In the genomic region with DNA sequence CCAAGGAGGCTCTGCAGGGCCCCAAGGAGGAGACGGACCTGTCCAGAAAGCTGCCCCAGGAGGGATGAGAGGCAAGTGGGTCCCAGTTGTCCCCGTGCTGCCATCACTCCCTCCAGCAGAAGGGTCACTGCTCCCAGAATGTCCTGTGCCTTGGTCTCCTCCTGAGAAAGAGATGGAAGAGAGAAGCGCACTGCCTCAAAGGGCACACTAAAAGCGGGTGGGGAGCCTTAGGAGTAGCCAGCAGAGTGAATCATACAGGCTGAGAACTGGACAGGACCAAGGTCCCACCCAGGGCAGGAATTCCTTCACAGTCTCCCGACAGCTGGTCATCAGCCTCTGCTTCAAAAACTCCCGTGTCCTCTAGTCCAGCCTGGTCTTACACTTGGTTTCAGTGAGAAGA, we compare ENCODE assay signal across 25 cellular contexts. TPM values are rescaled to one million over a fixed set of nuclear protein-coding genes. Genes with fewer than 3 reads are reported as not detected.
DNase-seq lines count a peak whose midpoint lies in the region; ATAC-seq and TF ChIP-seq lines count a peak whose summit lies in the region.
"Had no signal": no experiment of that assay in that cellular context is flagged by ENCODE, and none has a peak within 500 bp of the region (broad histone marks: within the 10 kb centered on the region; RNA-seq: fewer than 3 reads in every experiment).

No MANE protein-coding gene starts in this region.

- H3K4me3 ChIP-seq in AG10803 (ENCODE audit: low read length) (no peak overlapping the region), fibroblast of lung (replicated peaks in 1 of 4; ENCODE audit: control extremely low read depth in 1 of 4, insufficient read depth in 1 of 4, low read depth in 3 of 4, low read length in 4 of 4) (no peak overlapping the region)
- H3K4me3 ChIP-seq: ascending aorta, SJSA1, smooth muscle cell had no signal

- no peaks in the 10 kb centered on the region for H3K79me2 ChIP-seq in fibroblast of lung (ENCODE audit: control insufficient read depth, insufficient read depth, low read length)

- no peaks in the 10 kb centered on the region for H3K9me3 Mint-ChIP-seq in stimulated activated naive B cell treated with anti-CD40 and anti-IgM and Interleukin-4, amounts not matched to agents 10 μg/mL and 1 μg/mL and 100 μg/mL, for 72 hours
- H3K9me3 Mint-ChIP-seq: activated CD4-positive, alpha-beta memory T cell treated with anti-CD3 and anti-CD28 coated beads for 36 hours; natural killer cell treated with Interleukin-12 subunit alpha and Interleukin-12 subunit beta and Interleukin-15 and Interleukin-18, amount 100 ng/mL, for 72 hours had no signal

- H4K20me1 ChIP-seq in fibroblast of lung (ENCODE audit: control insufficient read depth, extremely low read depth, insufficient read depth, low read length): no peaks in the 10 kb centered on the region

- H3K9ac ChIP-seq in fibroblast of lung (ENCODE audit: insufficient read depth, low read length): no peak overlapping the region

- peak; percentile 60 for DNase-seq in AG10803 (ENCODE audit: low read depth)
- peak; percentile 36 for DNase-seq in LoVo (ENCODE audit: low spot score)
- peak; percentile 46 to 47 for DNase-seq in fibroblast of lung (ENCODE audit: low read depth in 2 of 2)
- DNase-seq in myocyte (ENCODE audit: low read depth): peak; percentile 88
- DNase-seq in T-helper 9 cell: no peak
- DNase-seq in stimulated activated naive B cell treated with anti-CD40 and anti-IgM and Interleukin-4, amounts not matched to agents 10 μg/mL and 1 μg/mL and 100 μg/mL, for 72 hours: no peak
- no peak for DNase-seq in NCI-H510A (lab: John Stamatoyannopoulos, UW)
- DNase-seq: activated CD4-positive, alpha-beta memory T cell treated with anti-CD3 and anti-CD28 coated beads for 36 hours; activated naive CD4-positive, alpha-beta T cell treated with Interleukin-2 at 50 U/mL for 16 hours; CD4-positive, alpha-beta memory T cell; hypothalamus; KBM-7; mesendoderm; NCI-H2081 treated with DMSO at 0.1 percent for 48 hours; NCI-H526; OCI-M1; substantia nigra; T-helper 17 cell had no signal

- no peak overlapping the region for H2AFZ ChIP-seq in fibroblast of lung (ENCODE audit: low read length)

- H3K36me3 ChIP-seq in fibroblast of lung (ENCODE audit: control insufficient read depth, insufficient read depth, low read length): no peaks in the 10 kb centered on the region
- H3K36me3 ChIP-seq: ascending aorta had no signal

- H3K27me3 ChIP-seq in fibroblast of lung (ENCODE audit: control insufficient read depth, insufficient read depth, low read length): peaks cover 12% of the 10 kb centered on the region
- H3K27me3 ChIP-seq: ascending aorta, SJSA1 had no signal

- H3K4me1 ChIP-seq in fibroblast of lung (ENCODE audit: control insufficient read depth, extremely low read depth, insufficient read depth, low read length): peaks cover 3% of the 10 kb centered on the region
- H3K4me1 ChIP-seq: SJSA1 had no signal

- no peak overlapping the region for H3K27ac ChIP-seq in fibroblast of lung (ENCODE audit: insufficient read depth, low read length)
- H3K27ac ChIP-seq: ascending aorta, SJSA1, VCaP had no signal

- no peak overlapping the region for H3K4me2 ChIP-seq in fibroblast of lung (ENCODE audit: extremely low read depth, insufficient read depth, low read length)
- H3K4me2 ChIP-seq: smooth muscle cell had no signal

- no peak overlapping the region for H3K4me3 Mint-ChIP-seq in stimulated activated naive B cell treated with anti-CD40 and anti-IgM and Interleukin-4, amounts not matched to agents 10 μg/mL and 1 μg/mL and 100 μg/mL, for 72 hours
- H3K4me3 Mint-ChIP-seq: activated CD4-positive, alpha-beta memory T cell treated with anti-CD3 and anti-CD28 coated beads for 36 hours; CD4-positive, alpha-beta memory T cell; natural killer cell treated with Interleukin-12 subunit alpha and Interleukin-12 subunit beta and Interleukin-15 and Interleukin-18, amount 100 ng/mL, for 72 hours; T-helper 17 cell had no signal

- peaks cover 9 to 17% of the 10 kb centered on the region in 2 donors for H3K36me3 Mint-ChIP-seq in stimulated activated naive B cell treated with anti-CD40 and anti-IgM and Interleukin-4, amounts not matched to agents 10 μg/mL and 1 μg/mL and 100 μg/mL, for 72 hours

- no peaks in the 10 kb centered on the region for H3K9me3 ChIP-seq in fibroblast of lung (ENCODE audit: control insufficient read depth, insufficient read depth, low read depth, low read length)
- H3K9me3 ChIP-seq: ascending aorta, SJSA1 had no signal

- H3K27me3 Mint-ChIP-seq in stimulated activated naive B cell treated with anti-CD40 and anti-IgM and Interleukin-4, amounts not matched to agents 10 μg/mL and 1 μg/mL and 100 μg/mL, for 72 hours: peaks cover 23 to 33% of the 10 kb centered on the region in 2 donors

- no peak for ATAC-seq in stimulated activated naive B cell treated with anti-CD40 and anti-IgM and Interleukin-4, amounts not matched to agents 10 μg/mL and 1 μg/mL and 100 μg/mL, for 72 hours (replicated peaks)
- no peak for ATAC-seq in HG03196 (IDR thresholded peaks at IDR 0.05; ENCODE audit: unreplicated experiment)
- ATAC-seq: natural killer cell treated with Interleukin-12 subunit alpha and Interleukin-12 subunit beta and Interleukin-15 and Interleukin-18, amount 100 ng/mL, for 72 hours; T-helper 17 cell had no signal

- peaks cover 4 to 7% of the 10 kb centered on the region in 2 donors for H3K4me1 Mint-ChIP-seq in stimulated activated naive B cell treated with anti-CD40 and anti-IgM and Interleukin-4, amounts not matched to agents 10 μg/mL and 1 μg/mL and 100 μg/mL, for 72 hours

- TF ChIP-seq CTCF in AG10803 (conservative IDR thresholded peaks at IDR 0.05; ENCODE audit: low read length) (no peak), fibroblast of lung (conservative IDR thresholded peaks at IDR 0.05 in 1 of 2, IDR thresholded peaks at IDR 0.05 in 1 of 2; ENCODE audit: low read depth in 1 of 2, low read length in 2 of 2) (no peak)

- no peak overlapping the region for H3K27ac Mint-ChIP-seq in stimulated activated naive B cell treated with anti-CD40 and anti-IgM and Interleukin-4, amounts not matched to agents 10 μg/mL and 1 μg/mL and 100 μg/mL, for 72 hours
- H3K27ac Mint-ChIP-seq: activated CD4-positive, alpha-beta memory T cell treated with anti-CD3 and anti-CD28 coated beads for 36 hours; CD4-positive, alpha-beta memory T cell; natural killer cell treated with Interleukin-12 subunit alpha and Interleukin-12 subunit beta and Interleukin-15 and Interleukin-18, amount 100 ng/mL, for 72 hours; T-helper 17 cell had no signal

RNA-seq across cellular contexts. Expression of a gene that starts 4.6 kb away (rescaled TPM):
- total RNA-seq in fibroblast of lung (0.50 and 0.51 TPM in 2 replicates), myocyte (0.16 TPM in 1 of 2 replicates, not detected in the other)
- 0.16 and 0.27 TPM in 2 replicates for polyA plus RNA-seq in fibroblast of lung
- 0.16 and 0.45 TPM in 2 replicates for polyA plus RNA-seq in fibroblast of lung (2012)
- 0.59 TPM in 1 of 2 replicates, not detected in the other for polyA minus RNA-seq in fibroblast of lung (ENCODE audit: low replicate concordance)
- 0.72 TPM for polyA plus RNA-seq in myocyte (2012)
- total RNA-seq: activated CD4-positive, alpha-beta memory T cell treated with anti-CD3 and anti-CD28 coated beads for 36 hours; ascending aorta; CD4-positive, alpha-beta memory T cell; natural killer cell treated with Interleukin-12 subunit alpha and Interleukin-12 subunit beta and Interleukin-15 and Interleukin-18, amount 100 ng/mL, for 72 hours; SJSA1; smooth muscle cell; T-helper 17 cell had no signal
- polyA plus RNA-seq: CD4-positive, alpha-beta memory T cell; keratinocyte had no signal

RNA-seq across cellular contexts. Expression of a gene that starts 6.4 kb away (rescaled TPM):
- total RNA-seq in fibroblast of lung (1.3 and 4.8 TPM in 2 replicates), myocyte (8.4 and 18.8 TPM in 2 replicates)
- 0.46 and 1.3 TPM in 2 replicates for polyA plus RNA-seq in fibroblast of lung
- polyA plus RNA-seq in fibroblast of lung (2012): 1.6 and 2.4 TPM in 2 replicates
- 0.07 and 1.9 TPM in 2 replicates for polyA minus RNA-seq in fibroblast of lung (ENCODE audit: low replicate concordance)
- polyA plus RNA-seq in myocyte (2012): 15.9 TPM
- total RNA-seq: CD4-positive, alpha-beta memory T cell; natural killer cell treated with Interleukin-12 subunit alpha and Interleukin-12 subunit beta and Interleukin-15 and Interleukin-18, amount 100 ng/mL, for 72 hours; T-helper 17 cell had no signal
- polyA plus RNA-seq: CD4-positive, alpha-beta memory T cell; keratinocyte had no signal

RNA-seq across cellular contexts. Expression of a gene that starts 11.9 kb away (rescaled TPM):
- 59.6 and 62.4 TPM in 2 replicates for total RNA-seq in fibroblast of lung
- 100 and 124 TPM in 2 replicates for polyA plus RNA-seq in fibroblast of lung
- polyA plus RNA-seq in fibroblast of lung (2012): 50.4 and 60.6 TPM in 2 replicates
- 41.5 and 47.6 TPM in 2 replicates for polyA minus RNA-seq in fibroblast of lung (ENCODE audit: low replicate concordance)
- total RNA-seq in myocyte: 77.1 and 87.4 TPM in 2 replicates
- 74.5 TPM for polyA plus RNA-seq in myocyte (2012)

RNA-seq across cellular contexts. Expression of a gene that starts 12.0 kb away (rescaled TPM):
- total RNA-seq in fibroblast of lung: 1.8 and 3.1 TPM in 2 replicates
- polyA plus RNA-seq in fibroblast of lung: 0.93 and 1.7 TPM in 2 replicates
- polyA plus RNA-seq in fibroblast of lung (2012): 0.92 and 1.9 TPM in 2 replicates
- polyA minus RNA-seq in fibroblast of lung (ENCODE audit: low replicate concordance): 1.3 and 5.4 TPM in 2 replicates
- total RNA-seq in myocyte: 1.8 and 3.4 TPM in 2 replicates
- polyA plus RNA-seq in myocyte (2012): 2.9 TPM

RNA-seq across cellular contexts. Expression of a gene that starts 36.0 kb away (rescaled TPM):
- 18.5 and 22.3 TPM in 2 replicates for total RNA-seq in fibroblast of lung
- 9.3 and 13.4 TPM in 2 replicates for polyA plus RNA-seq in fibroblast of lung
- polyA plus RNA-seq in fibroblast of lung (2012): 8.2 and 15.1 TPM in 2 replicates
- 12.5 and 18.4 TPM in 2 replicates for polyA minus RNA-seq in fibroblast of lung (ENCODE audit: low replicate concordance)
- 14.2 and 15.5 TPM in 2 replicates for total RNA-seq in myocyte
- 7.6 TPM for polyA plus RNA-seq in myocyte (2012)

Comparison
In these comparisons a context has a peak if more than half of its experiments do, and no peak if none do; other contexts are left out.
1. DNase-seq: peak in AG10803 (single experiment), LoVo (single experiment), fibroblast of lung (2 of 2) and myocyte (single experiment); none in T-helper 9 cell (single experiment), stimulated activated naive B cell treated with anti-CD40 and anti-IgM and Interleukin-4, amounts not matched to agents 10 μg/mL and 1 μg/mL and 100 μg/mL, for 72 hours (single experiment) and NCI-H510A (single experiment).